11 cellular contexts compared by ENCODE assay signal in the genomic region with DNA sequence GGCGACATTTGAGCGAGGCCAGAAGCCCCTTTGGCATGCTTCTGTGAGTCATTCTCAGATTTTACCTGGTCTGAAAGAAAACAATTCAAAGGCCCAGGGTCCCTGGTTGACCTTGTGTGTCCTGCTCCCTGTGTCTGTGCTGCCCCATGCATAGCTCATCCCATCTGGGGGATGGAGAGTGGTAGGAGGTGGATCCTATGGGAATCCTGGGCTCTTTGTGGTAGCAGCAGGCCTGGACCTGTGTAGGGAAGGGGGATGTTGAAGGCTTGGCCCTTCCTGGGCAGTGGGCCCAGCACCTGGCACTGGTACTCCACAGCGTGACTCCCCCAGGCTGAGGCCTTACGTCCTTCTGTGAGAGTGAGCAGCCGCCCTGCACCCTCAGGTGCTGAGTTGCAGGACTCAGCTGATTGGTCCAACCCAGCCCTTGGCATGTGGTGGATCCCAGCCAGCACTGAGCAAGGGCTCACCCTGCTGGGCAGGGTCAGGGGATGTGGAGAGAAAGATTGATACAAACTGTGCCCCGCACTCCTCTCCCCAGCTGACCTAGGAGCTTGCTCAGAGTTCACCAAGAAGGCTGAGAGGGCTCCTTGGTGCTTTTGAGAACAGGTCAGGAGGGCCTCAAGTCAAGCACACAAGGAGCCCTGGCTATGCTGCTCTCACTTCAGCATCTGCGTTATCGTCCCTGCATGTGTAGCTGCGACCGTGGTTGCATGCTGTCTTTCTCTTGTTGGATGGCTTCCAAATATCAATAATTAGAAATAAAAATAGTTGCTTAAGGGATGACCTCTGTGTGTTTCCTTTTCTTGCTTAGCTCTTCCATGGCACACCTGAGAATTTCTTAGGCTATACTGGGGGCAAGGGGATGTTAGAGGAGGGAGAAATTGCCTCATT. TPM values are rescaled to one million over a fixed set of nuclear protein-coding genes. Genes with fewer than 3 reads are reported as not detected.
DNase-seq lines count a peak whose midpoint lies in the region; ATAC-seq and TF ChIP-seq lines count a peak whose summit lies in the region.
"Had no signal": no experiment of that assay in that cellular context is flagged by ENCODE, and none has a peak within 500 bp of the region (broad histone marks: within the 10 kb centered on the region; RNA-seq: fewer than 3 reads in every experiment).

No MANE protein-coding gene starts in this region.

- no peak for TF ChIP-seq POLR2A in right lobe of liver (IDR thresholded peaks at IDR 0.05)

- no TSS peak for BruUV-seq in MCF 10A (replicated peaks; lab: Mats Ljungman, UMichigan)

- no peaks in the 10 kb centered on the region for H3K27me3 Mint-ChIP-seq in MCF 10A (ENCODE audit: insufficient read depth, unreplicated experiment)
- no peaks in the 10 kb centered on the region for H3K27me3 Mint-ChIP-seq in CD4-positive, alpha-beta memory T cell

- TF ChIP-seq CTCF in LNCAP (IDR thresholded peaks at IDR 0.05) (0 out of 2 replicates have a peak, but pooled peaks have one; percentile 19), MCF 10A (IDR thresholded peaks at IDR 0.05; ENCODE audit: unreplicated experiment) (peak; percentile 20), right lobe of liver (IDR thresholded peaks at IDR 0.05) (no peak)

- no peak overlapping the region for H3K27ac ChIP-seq in right lobe of liver
- H3K27ac ChIP-seq in CD4-positive, alpha-beta memory T cell (ENCODE audit: low read depth, low read length): no peak overlapping the region
- H3K27ac ChIP-seq: PC-9, psoas muscle had no signal

- peak overlapping the region; percentile 99 for H3K27ac Mint-ChIP-seq in MCF 10A (ENCODE audit: low read depth, unreplicated experiment)
- H3K27ac Mint-ChIP-seq in CD4-positive, alpha-beta memory T cell: peak overlapping the region in 3 of 7 donors; percentile 19 to 54 (median 29)

- DNase-seq in A172 (ENCODE audit: low spot score) (peak; percentile 41), MCF 10A (ENCODE audit: unreplicated experiment) (peak; percentile 94), right lobe of liver (no peak), retina (no peak), ecto neural progenitor cell (ENCODE audit: low spot score) (no peak)
- DNase-seq in activated CD4-positive, alpha-beta T cell treated with anti-CD3 and anti-CD28 coated beads for 1 hour: no peak
- no peak for DNase-seq in CD4-positive, alpha-beta memory T cell
- DNase-seq: cerebellar nuclear complex, psoas muscle had no signal

- H3K4me1 Mint-ChIP-seq in MCF 10A (ENCODE audit: insufficient read depth, unreplicated experiment): peaks cover 30% of the 10 kb centered on the region
- H3K4me1 Mint-ChIP-seq in CD4-positive, alpha-beta memory T cell: peaks cover 9 to 20% (median 10%) of the 10 kb centered on the region in 4 donors

- H3K4me3 Mint-ChIP-seq in MCF 10A (ENCODE audit: unreplicated experiment): no peak overlapping the region
- no peak overlapping the region for H3K4me3 Mint-ChIP-seq in CD4-positive, alpha-beta memory T cell

- WGBS in right lobe of liver (ENCODE audit: insufficient coverage, low coverage, low lambda C conversion rate, missing lambda C conversion rate): 94% methylated on average over 2 of the region's 10 CpGs

- peaks cover 9% of the 10 kb centered on the region for H3K36me3 Mint-ChIP-seq in MCF 10A (ENCODE audit: insufficient read depth, unreplicated experiment)
- H3K36me3 Mint-ChIP-seq in CD4-positive, alpha-beta memory T cell: peaks cover 0 to 25% of the 10 kb centered on the region in 2 donors

- intact Hi-C loops in MCF 10A (cut with micrococcal nuclease) (loop anchor here (1.0 to 2.0 kb wide), 2 partner anchors 32 to 340 kb away; a partner anchor contains a TSS), right lobe of liver (cut with DNase I) (loop anchor here in 1 of 2 donors (5.0 kb wide), 1 partner anchor 34 kb away; a partner anchor contains a TSS)
- intact Hi-C loops in CD4-positive, alpha-beta memory T cell (cut with micrococcal nuclease): no loop called here

- CTCF ChIA-PET in MCF 10A (lab: Yijun Ruan, JAX): interaction anchor here (0.5 to 8.2 kb wide), 16 partner anchors 9 to 274 kb away, joined by 3 to 147 read pairs (median 4); a partner anchor contains a TSS
- CTCF ChIA-PET in CD4-positive, alpha-beta memory T cell (lab: Charles Lee; ENCODE audit: partially characterized antibody): interaction anchor here (2.1 to 10.2 kb wide), 2 partner anchors 31 to 98 kb away, joined by 5 to 327 read pairs; a partner anchor contains a TSS

- H3K27me3 ChIP-seq in right lobe of liver: no peaks in the 10 kb centered on the region
- no peaks in the 10 kb centered on the region for H3K27me3 ChIP-seq in CD4-positive, alpha-beta memory T cell (ENCODE audit: insufficient read depth, low read length)

- POLR2A ChIA-PET in MCF 10A (lab: Yijun Ruan, JAX): interaction anchor here (0.6 to 15.9 kb wide), 12 partner anchors 10 to 1705 kb away, joined by 3 to 486 read pairs (median 4); a partner anchor contains a TSS
- POLR2A ChIA-PET in CD4-positive, alpha-beta memory T cell (lab: Charles Lee; ENCODE audit: partially characterized antibody): no interaction called here

- H3K4me1 ChIP-seq in right lobe of liver: no peaks in the 10 kb centered on the region
- peaks cover 9% of the 10 kb centered on the region for H3K4me1 ChIP-seq in CD4-positive, alpha-beta memory T cell (ENCODE audit: insufficient read depth, low read length)
- H3K4me1 ChIP-seq: psoas muscle had no signal

- peak; percentile 24 to 54 (median 50) for ATAC-seq in right lobe of liver

- H3K9me3 Mint-ChIP-seq in MCF 10A (ENCODE audit: unreplicated experiment): no peaks in the 10 kb centered on the region
- H3K9me3 Mint-ChIP-seq in CD4-positive, alpha-beta memory T cell: peaks cover 0 to 2% (median 0%) of the 10 kb centered on the region in 8 donors

- no peak overlapping the region for H3K4me3 ChIP-seq in right lobe of liver
- H3K4me3 ChIP-seq in CD4-positive, alpha-beta memory T cell (ENCODE audit: low read length in 2 of 2): no peak overlapping the region
- H3K4me3 ChIP-seq: PC-9, psoas muscle had no signal

- no peaks in the 10 kb centered on the region for H3K9me3 ChIP-seq in right lobe of liver
- H3K9me3 ChIP-seq in CD4-positive, alpha-beta memory T cell (ENCODE audit: control insufficient read depth in 1 of 2, low read length in 2 of 2): no peaks in the 10 kb centered on the region
- H3K9me3 ChIP-seq: psoas muscle had no signal

- H3K36me3 ChIP-seq in right lobe of liver: no peaks in the 10 kb centered on the region
- H3K36me3 ChIP-seq in CD4-positive, alpha-beta memory T cell (ENCODE audit: insufficient read depth, low read length): no peaks in the 10 kb centered on the region

RNA-seq across cellular contexts. Expression of a gene that starts 21.4 kb away (rescaled TPM):
- 2.2 and 2.5 TPM in 2 replicates for total RNA-seq in A172 (2014; rRNA removed; shearing (Covaris generic))
- total RNA-seq in MCF 10A (2022) (9.2 and 13.3 TPM in 2 replicates), right lobe of liver (1 to 10 TPM; 6.0 to 8.6 (median 7.3) TPM)
- total RNA-seq in CD4-positive, alpha-beta memory T cell: 10 to 100 TPM; 75.0 to 78.5 TPM
- 10 to 100 TPM; 18.7 to 28.0 TPM for polyA plus RNA-seq in CD4-positive, alpha-beta memory T cell

RNA-seq across cellular contexts. Expression of a gene that starts 32.1 kb away (rescaled TPM):
- 0.57 and 0.84 TPM in 2 replicates for total RNA-seq in A172 (2014; rRNA removed; shearing (Covaris generic))
- 3.8 and 5.0 TPM in 2 replicates for total RNA-seq in MCF 10A (2022)
- total RNA-seq in right lobe of liver: 1 to 10 TPM in 5 of 6 experiments, under 1 TPM in 1; 0.31 to 7.3 (median 4.7) TPM
- total RNA-seq in CD4-positive, alpha-beta memory T cell: 10 to 100 TPM; 64.5 to 64.9 TPM
- 1 to 10 TPM; 1.5 to 2.8 TPM for polyA plus RNA-seq in CD4-positive, alpha-beta memory T cell

RNA-seq across cellular contexts. Expression of a gene that starts 32.3 kb away (rescaled TPM):
- 9.9 and 10.0 TPM in 2 replicates for total RNA-seq in A172 (2014; rRNA removed; shearing (Covaris generic))
- 33.2 and 35.0 TPM in 2 replicates for total RNA-seq in MCF 10A (2022)
- total RNA-seq in right lobe of liver: 1 to 10 TPM; 4.3 to 7.9 (median 5.7) TPM
- total RNA-seq in CD4-positive, alpha-beta memory T cell: 10 to 100 TPM; 39.7 to 42.6 TPM
- 1 to 10 TPM in 1 of 2 donors, under 1 TPM in 1; 0.87 to 3.8 TPM for polyA plus RNA-seq in CD4-positive, alpha-beta memory T cell

Comparison
In these comparisons a context has a peak if more than half of its experiments do, and no peak if none do; other contexts are left out.
1. DNase-seq: peak in A172 (single experiment) and MCF 10A (single experiment); none in right lobe of liver (0 of 3), activated CD4-positive, alpha-beta T cell treated with anti-CD3 and anti-CD28 coated beads for 1 hour (single experiment), retina (single experiment), ecto neural progenitor cell (single experiment) and CD4-positive, alpha-beta memory T cell (0 of 5).
2. CTCF ChIP-seq: peak in LNCAP (single experiment) and MCF 10A (single experiment); none in right lobe of liver (0 of 4).
3. RNA of a gene that starts 32.1 kb away (total RNA-seq): 64.5 to 64.9 TPM in CD4-positive, alpha-beta memory T cell; 0.31 to 7.3 TPM in right lobe of liver, 3.8 to 5.0 TPM in MCF 10A and 0.57 to 0.84 TPM in A172; every median in the first group is over 4 times any median in the second.